ENCODE assay signal across 2 cellular contexts in the genomic region with DNA sequence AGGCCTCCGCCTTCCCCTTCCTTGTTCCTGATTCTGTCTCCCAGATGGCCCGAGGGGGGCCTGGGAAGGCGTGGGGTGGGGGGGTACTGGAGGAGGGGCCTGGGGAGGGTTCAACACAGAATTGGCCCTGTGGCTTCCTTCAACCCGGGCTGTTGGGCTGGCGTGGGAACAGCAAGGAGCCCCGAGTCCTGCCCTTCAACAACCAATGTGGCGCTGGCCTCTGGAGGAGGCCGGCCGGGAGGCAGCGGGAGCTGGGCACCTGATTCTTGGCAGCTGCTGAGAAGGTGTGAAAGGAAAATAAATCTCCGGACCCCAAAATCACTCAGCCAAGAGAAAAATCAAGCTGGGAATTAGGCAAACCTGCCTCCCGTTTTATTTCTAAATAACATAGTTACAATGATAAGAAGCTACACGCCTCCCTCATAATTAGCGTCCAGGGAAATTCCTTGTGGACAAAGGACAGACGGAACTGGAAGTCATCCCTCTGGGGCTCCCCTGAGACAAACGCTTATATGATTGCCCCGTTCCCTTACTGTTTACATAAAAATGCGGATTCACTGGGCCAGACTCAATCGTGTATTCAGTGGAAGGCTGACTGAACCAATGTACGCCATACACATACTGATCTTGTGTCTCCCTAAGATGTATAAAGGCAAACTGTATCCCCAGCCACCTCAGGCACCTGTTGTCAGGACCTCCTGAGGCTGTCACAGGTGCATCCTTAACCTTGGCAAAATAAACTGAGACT.
A peak's percentile ranks its signal among the peaks of the same experiment; 100 is the strongest.
TF ChIP-seq lines count a peak whose summit lies in the region.

No MANE protein-coding gene starts in this region.

TF ChIP-seq in SK-N-SH, 30 proteins besides CTCF, POLR2A, EP300 and RAD21:
- TF ChIP-seq MAX (IDR thresholded peaks at IDR 0.05; ENCODE audit: low read depth) (no peak), POLR2AphosphoS5 (IDR thresholded peaks at IDR 0.05; ENCODE audit: low read depth, low read length) (0 out of 2 replicates have a peak, but pooled peaks have one; percentile 30)

TF ChIP-seq in SK-N-SH treated with all-trans-retinoic acid at 6 μM for 48 hours, 23 proteins besides CTCF, POLR2A, EP300 and RAD21:
- TF ChIP-seq RARB (CRISPR knock-in tag; IDR thresholded peaks at IDR 0.05) = no peak
